Comparison of ENCODE assay signal across 20 cellular contexts in the genomic region with DNA sequence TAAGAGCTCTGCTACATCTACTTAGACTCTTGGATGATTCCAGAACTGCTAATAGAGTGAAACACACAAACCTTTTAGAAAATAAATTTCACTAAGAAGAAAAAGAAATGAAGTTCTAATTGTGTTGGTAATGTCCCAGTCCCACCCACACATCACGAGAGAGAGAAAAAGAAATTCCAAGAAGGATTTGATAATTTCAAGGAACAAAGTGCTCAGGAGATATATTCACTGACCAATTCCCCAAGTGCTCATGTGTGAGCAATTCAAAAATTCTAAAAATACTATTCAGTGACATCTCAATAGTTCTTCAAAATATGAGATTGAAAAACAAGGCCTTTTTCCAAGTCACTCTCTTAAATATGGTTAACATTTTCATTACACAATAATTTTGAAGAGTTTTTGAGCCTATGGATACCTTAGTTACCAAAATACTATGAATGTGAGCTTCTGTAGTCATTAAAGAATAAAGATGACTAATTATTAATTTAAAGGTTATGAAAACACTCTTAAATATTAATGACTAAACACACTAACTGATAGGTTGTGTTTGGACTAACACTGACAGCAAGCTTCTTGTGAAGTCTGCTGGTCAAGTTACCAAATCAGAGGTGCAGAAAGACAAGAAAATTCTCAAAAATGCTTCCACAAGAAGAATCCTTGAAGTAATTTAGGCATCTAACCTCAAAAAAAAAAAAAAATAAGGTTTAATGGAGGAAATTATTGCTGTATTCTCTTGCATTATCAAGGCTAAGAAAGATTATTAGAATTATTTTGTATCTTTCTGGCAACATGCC.
"Had no signal": no experiment of that assay in that cellular context is flagged by ENCODE, and none has a peak within 500 bp of the region (broad histone marks: within the 10 kb centered on the region; RNA-seq: fewer than 3 reads in every experiment).

No MANE protein-coding gene starts in this region.

- H3K27me3 ChIP-seq: gastroesophageal sphincter, heart left ventricle, pancreas, sigmoid colon, thyroid gland had no signal

- H3K36me3 Mint-ChIP-seq: activated CD8-positive, alpha-beta memory T cell treated with anti-CD3 and anti-CD28 coated beads, Interleukin-2, amount 10 ng/mL, durations not matched to agents 7 days and 5 days; activated naive CD8-positive, alpha-beta T cell treated with anti-CD3 and anti-CD28 coated beads, Interleukin-2, amount 10 ng/mL, durations not matched to agents 7 days and 5 days; brain; natural killer cell; stimulated activated naive B cell treated with anti-CD40 and anti-IgM and Interleukin-4, amounts not matched to agents 10 μg/mL and 1 μg/mL and 100 μg/mL, for 72 hours; WTC11 had no signal

- H3K9me3 Mint-ChIP-seq: activated naive CD8-positive, alpha-beta T cell treated with anti-CD3 and anti-CD28 coated beads, Interleukin-2, amount 10 ng/mL, durations not matched to agents 7 days and 5 days; activated T-helper 17 cell treated with anti-CD3 and anti-CD28 coated beads, Interleukin-2, amount 50 U/mL, for 72 hours; brain; central memory CD8-positive, alpha-beta T cell; natural killer cell; stimulated activated naive B cell treated with anti-CD40 and anti-IgM and Interleukin-4, amounts not matched to agents 10 μg/mL and 1 μg/mL and 100 μg/mL, for 72 hours; WTC11 had no signal

- H3K4me3 Mint-ChIP-seq: activated CD4-positive, alpha-beta T cell treated with anti-CD3 and anti-CD28 coated beads for 36 hours; activated CD8-positive, alpha-beta memory T cell treated with anti-CD3 and anti-CD28 coated beads, Interleukin-2, amount 10 ng/mL, durations not matched to agents 7 days and 5 days; activated naive CD8-positive, alpha-beta T cell treated with anti-CD3 and anti-CD28 coated beads, Interleukin-2, amount 10 ng/mL, durations not matched to agents 7 days and 5 days; activated T-helper 17 cell treated with anti-CD3 and anti-CD28 coated beads, Interleukin-2, amount 50 U/mL, for 72 hours; brain; central memory CD8-positive, alpha-beta T cell; natural killer cell; stimulated activated naive B cell treated with anti-CD40 and anti-IgM and Interleukin-4, amounts not matched to agents 10 μg/mL and 1 μg/mL and 100 μg/mL, for 72 hours; WTC11 had no signal

- H3K9me3 ChIP-seq: gastroesophageal sphincter, heart left ventricle, pancreas, sigmoid colon, thyroid gland had no signal

- H3K27ac Mint-ChIP-seq: activated CD4-positive, alpha-beta T cell treated with anti-CD3 and anti-CD28 coated beads for 36 hours; activated CD8-positive, alpha-beta memory T cell treated with anti-CD3 and anti-CD28 coated beads, Interleukin-2, amount 10 ng/mL, durations not matched to agents 7 days and 5 days; activated naive CD8-positive, alpha-beta T cell treated with anti-CD3 and anti-CD28 coated beads, Interleukin-2, amount 10 ng/mL, durations not matched to agents 7 days and 5 days; activated T-helper 17 cell treated with anti-CD3 and anti-CD28 coated beads, Interleukin-2, amount 50 U/mL, for 72 hours; natural killer cell; stimulated activated naive B cell treated with anti-CD40 and anti-IgM and Interleukin-4, amounts not matched to agents 10 μg/mL and 1 μg/mL and 100 μg/mL, for 72 hours; WTC11 had no signal

- H3K27me3 Mint-ChIP-seq: activated CD4-positive, alpha-beta T cell treated with anti-CD3 and anti-CD28 coated beads for 36 hours; activated naive CD8-positive, alpha-beta T cell treated with anti-CD3 and anti-CD28 coated beads, Interleukin-2, amount 10 ng/mL, durations not matched to agents 7 days and 5 days; activated T-helper 17 cell treated with anti-CD3 and anti-CD28 coated beads, Interleukin-2, amount 50 U/mL, for 72 hours; brain; central memory CD8-positive, alpha-beta T cell; stimulated activated naive B cell treated with anti-CD40 and anti-IgM and Interleukin-4, amounts not matched to agents 10 μg/mL and 1 μg/mL and 100 μg/mL, for 72 hours had no signal

- FAIRE-seq: urothelium cell line had no signal

- H3K4me1 Mint-ChIP-seq: activated CD4-positive, alpha-beta T cell treated with anti-CD3 and anti-CD28 coated beads for 36 hours; activated CD8-positive, alpha-beta memory T cell treated with anti-CD3 and anti-CD28 coated beads, Interleukin-2, amount 10 ng/mL, durations not matched to agents 7 days and 5 days; activated T-helper 17 cell treated with anti-CD3 and anti-CD28 coated beads, Interleukin-2, amount 50 U/mL, for 72 hours; central memory CD8-positive, alpha-beta T cell had no signal

- H3K4me1 ChIP-seq: gastroesophageal sphincter, pancreas, thyroid gland had no signal

- H3K27ac ChIP-seq: gastroesophageal sphincter, pancreas, sigmoid colon, thyroid gland had no signal

- H3K4me3 ChIP-seq: gastroesophageal sphincter, heart left ventricle, pancreas, sigmoid colon, thyroid gland had no signal

- ATAC-seq: activated CD4-positive, alpha-beta T cell treated with anti-CD3 and anti-CD28 coated beads for 36 hours; activated CD8-positive, alpha-beta memory T cell treated with anti-CD3 and anti-CD28 coated beads, Interleukin-2, amount 10 ng/mL, durations not matched to agents 7 days and 5 days; activated T-helper 17 cell treated with anti-CD3 and anti-CD28 coated beads, Interleukin-2, amount 50 U/mL, for 72 hours; esophagus mucosa; gastroesophageal sphincter; natural killer cell; stimulated activated naive B cell treated with anti-CD40 and anti-IgM and Interleukin-4, amounts not matched to agents 10 μg/mL and 1 μg/mL and 100 μg/mL, for 72 hours had no signal

- H3K36me3 ChIP-seq: gastroesophageal sphincter, heart left ventricle, pancreas, sigmoid colon, thyroid gland had no signal

- DNase-seq: activated CD4-positive, alpha-beta T cell treated with anti-CD3 and anti-CD28 coated beads for 36 hours; activated CD4-positive, alpha-beta T cell treated with anti-CD3 and anti-CD28 coated beads, Interleukin-2, amount 50 U/mL, for 48 hours; activated CD8-positive, alpha-beta memory T cell treated with anti-CD3 and anti-CD28 coated beads, Interleukin-2, amount 10 ng/mL, durations not matched to agents 7 days and 5 days; activated naive CD4-positive, alpha-beta T cell treated with Interleukin-2 at 50 U/mL for 16 hours; activated naive CD8-positive, alpha-beta T cell treated with anti-CD3 and anti-CD28 coated beads, Interleukin-2, amount 10 ng/mL, durations not matched to agents 7 days and 5 days; cortex of kidney; heart left ventricle; left ventricle myocardium superior; natural killer cell; pancreas; sigmoid colon; stimulated activated naive B cell treated with anti-CD40 and anti-IgM and Interleukin-4, amounts not matched to agents 10 μg/mL and 1 μg/mL and 100 μg/mL, for 72 hours; thyroid gland had no signal
